Comparison of ENCODE assay signal across 2 cellular contexts in the genomic region with DNA sequence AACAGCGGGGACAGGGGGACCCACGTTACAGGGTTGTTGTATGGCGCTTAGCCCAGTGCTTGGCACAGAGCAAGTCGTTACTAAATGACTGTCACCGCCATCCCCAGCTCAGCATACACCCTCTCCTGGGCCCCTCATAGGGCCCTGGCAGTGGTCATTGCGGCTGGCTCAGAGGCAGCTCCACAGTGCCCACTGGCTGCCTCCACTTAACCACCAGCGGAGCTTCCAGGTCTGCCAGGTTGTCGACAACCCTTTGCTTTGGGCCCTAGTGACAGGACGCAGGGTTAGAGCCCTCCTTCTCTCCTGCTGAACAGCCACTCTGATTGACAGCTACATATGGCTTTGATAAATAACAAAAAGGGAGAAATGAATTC.
TF ChIP-seq lines count a peak whose summit lies in the region.

No MANE protein-coding gene starts in this region.

TF ChIP-seq in HCT116, 20 proteins besides CTCF, POLR2A, EP300 and RAD21:
- TF ChIP-seq ELF1 (IDR thresholded peaks at IDR 0.05; ENCODE audit: borderline replicate concordance, low read depth) (no peak), TCF7L2 (IDR thresholded peaks at IDR 0.05; ENCODE audit: borderline replicate concordance, extremely low read depth, insufficient read depth, insufficient read length) (no peak), JUND (IDR thresholded peaks at IDR 0.05) (no peak), ATF3 (IDR thresholded peaks at IDR 0.05) (no peak), YY1 (IDR thresholded peaks at IDR 0.05; ENCODE audit: extremely low read depth, insufficient replicate concordance, low read depth, low read length) (no peak), ZBTB33 (IDR thresholded peaks at IDR 0.05; ENCODE audit: extremely low read depth, insufficient replicate concordance, low read length) (no peak), EZH2phosphoT487 (IDR thresholded peaks at IDR 0.05; ENCODE audit: borderline replicate concordance) (no peak), SIN3A (IDR thresholded peaks at IDR 0.05; ENCODE audit: low read depth) (no peak), ZFX (IDR thresholded peaks at IDR 0.05) (no peak), EZH2 (IDR thresholded peaks at IDR 0.05) (no peak), SP1 (IDR thresholded peaks at IDR 0.05; ENCODE audit: low read depth) (no peak), CBX3 (IDR thresholded peaks at IDR 0.05; ENCODE audit: low read depth) (no peak), POLR2AphosphoS5 (IDR thresholded peaks at IDR 0.05; ENCODE audit: low read depth, low read length) (no peak)
- TF ChIP-seq, protein P1, sequence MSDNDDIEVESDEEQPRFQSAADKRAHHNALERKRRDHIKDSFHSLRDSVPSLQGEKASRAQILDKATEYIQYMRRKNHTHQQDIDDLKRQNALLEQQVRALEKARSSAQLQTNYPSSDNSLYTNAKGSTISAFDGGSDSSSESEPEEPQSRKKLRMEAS (IDR thresholded peaks at IDR 0.05) = no peak
- TF ChIP-seq, protein P2, sequence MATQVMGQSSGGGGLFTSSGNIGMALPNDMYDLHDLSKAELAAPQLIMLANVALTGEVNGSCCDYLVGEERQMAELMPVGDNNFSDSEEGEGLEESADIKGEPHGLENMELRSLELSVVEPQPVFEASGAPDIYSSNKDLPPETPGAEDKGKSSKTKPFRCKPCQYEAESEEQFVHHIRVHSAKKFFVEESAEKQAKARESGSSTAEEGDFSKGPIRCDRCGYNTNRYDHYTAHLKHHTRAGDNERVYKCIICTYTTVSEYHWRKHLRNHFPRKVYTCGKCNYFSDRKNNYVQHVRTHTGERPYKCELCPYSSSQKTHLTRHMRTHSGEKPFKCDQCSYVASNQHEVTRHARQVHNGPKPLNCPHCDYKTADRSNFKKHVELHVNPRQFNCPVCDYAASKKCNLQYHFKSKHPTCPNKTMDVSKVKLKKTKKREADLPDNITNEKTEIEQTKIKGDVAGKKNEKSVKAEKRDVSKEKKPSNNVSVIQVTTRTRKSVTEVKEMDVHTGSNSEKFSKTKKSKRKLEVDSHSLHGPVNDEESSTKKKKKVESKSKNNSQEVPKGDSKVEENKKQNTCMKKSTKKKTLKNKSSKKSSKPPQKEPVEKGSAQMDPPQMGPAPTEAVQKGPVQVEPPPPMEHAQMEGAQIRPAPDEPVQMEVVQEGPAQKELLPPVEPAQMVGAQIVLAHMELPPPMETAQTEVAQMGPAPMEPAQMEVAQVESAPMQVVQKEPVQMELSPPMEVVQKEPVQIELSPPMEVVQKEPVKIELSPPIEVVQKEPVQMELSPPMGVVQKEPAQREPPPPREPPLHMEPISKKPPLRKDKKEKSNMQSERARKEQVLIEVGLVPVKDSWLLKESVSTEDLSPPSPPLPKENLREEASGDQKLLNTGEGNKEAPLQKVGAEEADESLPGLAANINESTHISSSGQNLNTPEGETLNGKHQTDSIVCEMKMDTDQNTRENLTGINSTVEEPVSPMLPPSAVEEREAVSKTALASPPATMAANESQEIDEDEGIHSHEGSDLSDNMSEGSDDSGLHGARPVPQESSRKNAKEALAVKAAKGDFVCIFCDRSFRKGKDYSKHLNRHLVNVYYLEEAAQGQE (IDR thresholded peaks at IDR 0.05; ENCODE audit: low read depth) = no peak

TF ChIP-seq in K562, 482 proteins besides CTCF, POLR2A, EP300 and RAD21:
- no peak for TF ChIP-seq YBX1 (IDR thresholded peaks at IDR 0.05)
- TF ChIP-seq PKNOX1 (IDR thresholded peaks at IDR 0.05) = peak; percentile 51
- no peak for TF ChIP-seq PML (IDR thresholded peaks at IDR 0.05; ENCODE audit: low read length)
